Comparison of ENCODE assay signal across 8 cellular contexts in genomic region chr11:112016765-112017356, GRCh38. TPM values are rescaled to one million over a fixed set of nuclear protein-coding genes. Genes with fewer than 3 reads are reported as not detected.
DNase-seq lines count a peak whose midpoint lies in the region; ATAC-seq, FAIRE-seq and TF ChIP-seq lines count a peak whose summit lies in the region.

No MANE protein-coding gene starts in this region.

- ATAC-seq in GM18861 (IDR thresholded peaks at IDR 0.05; ENCODE audit: unreplicated experiment) (peak; percentile 35), HG02970 (IDR thresholded peaks at IDR 0.05; ENCODE audit: low FRiP score, unreplicated experiment) (peak; percentile 26), T-cell (replicated peaks in 1 of 4) (no peak)

- H3K4me3 ChIP-seq in astrocyte of the cerebellum (ENCODE audit: low read depth, low read length), result no peak overlapping the region
- no peak overlapping the region for H3K4me3 ChIP-seq in neural progenitor cell
- no peak overlapping the region for H3K4me3 ChIP-seq in kidney (ENCODE audit: low read length in 2 of 2)

- no peaks in the 10 kb centered on the region for H4K20me1 ChIP-seq in neural progenitor cell (ENCODE audit: low read depth)

- H3K4me1 Mint-ChIP-seq in neural progenitor cell (peaks cover 20% of the 10 kb centered on the region), T-cell (peaks cover 0 to 2% (median 0%) of the 10 kb centered on the region in 3 donors)

- TF ChIP-seq CTCF in astrocyte of the cerebellum (IDR thresholded peaks at IDR 0.05; ENCODE audit: low read depth, low read length, missing control alignments), result no peak
- no peak for TF ChIP-seq CTCF in neural progenitor cell (IDR thresholded peaks at IDR 0.05)
- TF ChIP-seq CTCF in kidney (IDR thresholded peaks at IDR 0.05; ENCODE audit: borderline replicate concordance, extremely low read depth, insufficient read depth), result no peak

- H3K79me2 ChIP-seq in neural progenitor cell (ENCODE audit: low read depth), result no peaks in the 10 kb centered on the region

- DNase-seq in astrocyte of the cerebellum (ENCODE audit: low read depth) (peak; percentile 41), neural progenitor cell (ENCODE audit: low spot score) (no peak), NCI-H1694 (lab: John Stamatoyannopoulos, UW) (no peak), T-cell (no peak), kidney (no peak), NCI-H2029 treated with DMSO at 0.1 percent for 48 hours (lab: John Stamatoyannopoulos, UW) (no peak)

- peaks cover 7% of the 10 kb centered on the region for H3F3A ChIP-seq in neural progenitor cell (ENCODE audit: low read depth)

- in situ Hi-C loops in astrocyte of the cerebellum (cut with HindIII; ENCODE audit: low sequenced_read_pairs), result no loop called here

- FAIRE-seq in kidney (lab: Jason Lieb, UNC), result no peak

- H3K36me3 ChIP-seq in neural progenitor cell, result peaks cover 8% of the 10 kb centered on the region
- peaks cover 9 to 23% of the 10 kb centered on the region in 2 donors for H3K36me3 ChIP-seq in kidney (ENCODE audit: control insufficient read depth in 1 of 2, insufficient read depth in 2 of 2, low read length in 2 of 2)

- H3K9me3 ChIP-seq in neural progenitor cell (ENCODE audit: low read depth) (no peaks in the 10 kb centered on the region), kidney (ENCODE audit: control insufficient read depth in 1 of 2, low read length in 2 of 2) (no peaks in the 10 kb centered on the region)

- H2AFZ ChIP-seq in neural progenitor cell (replicated peaks), result no peak overlapping the region

- intact Hi-C loops in kidney (cut with DNase I), result no loop called here

- H3K27ac Mint-ChIP-seq in neural progenitor cell, result peak overlapping the region; percentile 94
- no peak overlapping the region for H3K27ac Mint-ChIP-seq in T-cell

- H3K27ac ChIP-seq in neural progenitor cell (peak overlapping the region; percentile 58), kidney (ENCODE audit: low read depth in 2 of 2, low read length in 2 of 2) (no peak overlapping the region)

- POLR2A ChIA-PET in T-cell (lab: Charles Lee), result interaction anchor here in 1 of 2 donors (0.6 kb wide), 2 partner anchors 17 to 85 kb away, joined by 3 to 7 read pairs; no protein-coding TSS in a partner anchor

- H3K9ac ChIP-seq in neural progenitor cell (no peak overlapping the region), kidney (ENCODE audit: low read length in 2 of 2) (no peak overlapping the region)

- CTCF ChIA-PET in T-cell (lab: Charles Lee), result interaction anchor here (0.6 kb wide), 2 partner anchors 133 to 236 kb away, joined by 3 to 4 read pairs; no protein-coding TSS in a partner anchor

- H3K4me3 Mint-ChIP-seq in neural progenitor cell (peak overlapping the region; percentile 7), T-cell (no peak overlapping the region)

- H3K9me3 Mint-ChIP-seq in neural progenitor cell (no peaks in the 10 kb centered on the region), T-cell (no peaks in the 10 kb centered on the region)

- H3K4me1 ChIP-seq in neural progenitor cell (peaks cover 14% of the 10 kb centered on the region), kidney (ENCODE audit: control insufficient read depth in 1 of 2, insufficient read depth in 1 of 2, low read depth in 1 of 2, low read length in 2 of 2) (no peaks in the 10 kb centered on the region)

- H3K27me3 Mint-ChIP-seq in neural progenitor cell (ENCODE audit: insufficient read depth, low read depth) (peaks cover 2% of the 10 kb centered on the region), T-cell (no peaks in the 10 kb centered on the region)

- no peaks in the 10 kb centered on the region for H3K27me3 ChIP-seq in neural progenitor cell

- peak overlapping the region; percentile 42 for H3K4me2 ChIP-seq in neural progenitor cell

- H3K36me3 Mint-ChIP-seq in neural progenitor cell (peaks cover 11% of the 10 kb centered on the region), T-cell (no peaks in the 10 kb centered on the region)

RNA-seq across cellular contexts. Expression of gene DLAT, which starts 8.3 kb away (rescaled TPM):
- total RNA-seq in neural progenitor cell (ENCODE audit: low replicate concordance) (48.2 and 55.7 TPM in 2 replicates), T-cell (10 to 100 TPM; 13.4 to 19.8 (median 18.7) TPM), kidney (33.1 TPM)
- polyA plus RNA-seq in kidney (ENCODE audit: insufficient read depth, low read depth, low replicate concordance), result 27.5 TPM

RNA-seq across cellular contexts. Expression of gene PIH1D2, which starts 57.0 kb away (rescaled TPM):
- total RNA-seq in neural progenitor cell (ENCODE audit: low replicate concordance) (1.6 and 3.5 TPM in 2 replicates), T-cell (under 1 TPM in 3 of 5 donors, not detected in 2; 0.30 to 0.44 (median 0.36) TPM), kidney (7.5 TPM)
- 6.6 TPM for polyA plus RNA-seq in kidney (ENCODE audit: insufficient read depth, low read depth, low replicate concordance)

RNA-seq across cellular contexts. Expression of gene NKAPD1, which starts 57.2 kb away (rescaled TPM):
- total RNA-seq in neural progenitor cell (ENCODE audit: low replicate concordance) (35.9 and 60.0 TPM in 2 replicates), T-cell (10 to 100 TPM; 14.6 to 22.1 (median 17.7) TPM), kidney (21.5 TPM)
- polyA plus RNA-seq in kidney (ENCODE audit: insufficient read depth, low read depth, low replicate concordance), result 14.3 TPM

Comparison
In these comparisons a context has a peak if more than half of its experiments do, and no peak if none do; other contexts are left out.
1. ATAC-seq: peak in GM18861 (single experiment) and HG02970 (single experiment); none in T-cell (0 of 4).